ENCODE assay signal across 9 cellular contexts in genomic region chr14:99684356-99684952, GRCh38. TPM values are rescaled to one million over a fixed set of nuclear protein-coding genes. Genes with fewer than 3 reads are reported as not detected.
DNase-seq lines count a peak whose midpoint lies in the region; ATAC-seq, FAIRE-seq and TF ChIP-seq lines count a peak whose summit lies in the region.
"Had no signal": no experiment of that assay in that cellular context is flagged by ENCODE, and none has a peak within 500 bp of the region (broad histone marks: within the 10 kb centered on the region; RNA-seq: fewer than 3 reads in every experiment).

No MANE protein-coding gene starts in this region.

- H3K27me3 ChIP-seq in pancreas = no peaks in the 10 kb centered on the region

- H3K9me3 ChIP-seq in pancreas = no peaks in the 10 kb centered on the region

- peaks cover under 1% of the 10 kb centered on the region for H3K9me3 Mint-ChIP-seq in dendritic cell treated with granulocyte-macrophage colony-stimulating factor and Interleukin-4, amounts not matched to agents 40 ng/mL and 50 ng/mL, for 4 days
- H3K9me3 Mint-ChIP-seq in activated CD4-positive, alpha-beta T cell treated with anti-CD3 and anti-CD28 coated beads, Interleukin-2, amount 10 ng/mL, durations not matched to agents 24 days and 14 days = no peaks in the 10 kb centered on the region

- intact Hi-C loops in dendritic cell treated with granulocyte-macrophage colony-stimulating factor and Interleukin-4, amounts not matched to agents 40 ng/mL and 50 ng/mL, for 4 days (cut with micrococcal nuclease) = no loop called here
- intact Hi-C loops in pancreas (cut with DNase I) = no loop called here
- intact Hi-C loops in activated CD4-positive, alpha-beta T cell treated with anti-CD3 and anti-CD28 coated beads, Interleukin-2, amount 10 ng/mL, durations not matched to agents 24 days and 14 days (cut with micrococcal nuclease) = loop anchor here (1.0 to 5.0 kb wide), 2 partner anchors 80 to 108 kb away; partner anchors contain the start of genes CCDC85C and EML1

- peak; percentile 29 for ATAC-seq in GM19025 (IDR thresholded peaks at IDR 0.05; ENCODE audit: low read depth, unreplicated experiment)
- ATAC-seq in HG03469 (IDR thresholded peaks at IDR 0.05; ENCODE audit: unreplicated experiment) = peak; percentile 23
- peak in 1 of 4 donors; percentile 2 for ATAC-seq in pancreas

- H3K4me3 Mint-ChIP-seq in dendritic cell treated with granulocyte-macrophage colony-stimulating factor and Interleukin-4, amounts not matched to agents 40 ng/mL and 50 ng/mL, for 4 days = peak overlapping the region; percentile 14
- no peak overlapping the region for H3K4me3 Mint-ChIP-seq in activated CD4-positive, alpha-beta T cell treated with anti-CD3 and anti-CD28 coated beads, Interleukin-2, amount 10 ng/mL, durations not matched to agents 24 days and 14 days

- WGBS in pancreas, 2 donors = 3 to 5% methylated on average over 32 to 51 of the region's 51 CpGs

- peaks cover 18% of the 10 kb centered on the region for H3K4me1 Mint-ChIP-seq in dendritic cell treated with granulocyte-macrophage colony-stimulating factor and Interleukin-4, amounts not matched to agents 40 ng/mL and 50 ng/mL, for 4 days (ENCODE audit: low read depth)
- H3K4me1 Mint-ChIP-seq in activated CD4-positive, alpha-beta T cell treated with anti-CD3 and anti-CD28 coated beads, Interleukin-2, amount 10 ng/mL, durations not matched to agents 24 days and 14 days = peaks cover 17% of the 10 kb centered on the region

- H3K36me3 ChIP-seq in pancreas = no peaks in the 10 kb centered on the region

- no peak for FAIRE-seq in pancreas (lab: Jason Lieb, UNC)

- H3K4me3 ChIP-seq in AG09309 (ENCODE audit: control insufficient read depth, low read depth, low read length) (peak overlapping the region; percentile 35), pancreas (peak overlapping the region; percentile 67 to 81 (median 77))

- H3K27ac ChIP-seq in pancreas = no peak overlapping the region

- no peak overlapping the region for H3K27ac Mint-ChIP-seq in dendritic cell treated with granulocyte-macrophage colony-stimulating factor and Interleukin-4, amounts not matched to agents 40 ng/mL and 50 ng/mL, for 4 days
- H3K27ac Mint-ChIP-seq in activated CD4-positive, alpha-beta T cell treated with anti-CD3 and anti-CD28 coated beads, Interleukin-2, amount 10 ng/mL, durations not matched to agents 24 days and 14 days = no peak overlapping the region

- H3K4me1 ChIP-seq in pancreas = peaks cover 0 to 6% (median 4%) of the 10 kb centered on the region in 3 donors

- H3K27me3 Mint-ChIP-seq in dendritic cell treated with granulocyte-macrophage colony-stimulating factor and Interleukin-4, amounts not matched to agents 40 ng/mL and 50 ng/mL, for 4 days = peaks cover 70% of the 10 kb centered on the region
- peaks cover 39% of the 10 kb centered on the region for H3K27me3 Mint-ChIP-seq in activated CD4-positive, alpha-beta T cell treated with anti-CD3 and anti-CD28 coated beads, Interleukin-2, amount 10 ng/mL, durations not matched to agents 24 days and 14 days

- H3K36me3 Mint-ChIP-seq in dendritic cell treated with granulocyte-macrophage colony-stimulating factor and Interleukin-4, amounts not matched to agents 40 ng/mL and 50 ng/mL, for 4 days (ENCODE audit: low read depth) = no peaks in the 10 kb centered on the region
- H3K36me3 Mint-ChIP-seq in activated CD4-positive, alpha-beta T cell treated with anti-CD3 and anti-CD28 coated beads, Interleukin-2, amount 10 ng/mL, durations not matched to agents 24 days and 14 days (ENCODE audit: low read depth) = no peaks in the 10 kb centered on the region

- DNase-seq in AG09309 (ENCODE audit: low read depth) (no peak), pancreas (peak in 1 of 6 donors; percentile 44), DMS79 treated with DMSO at 0.1 percent for 48 hours (lab: John Stamatoyannopoulos, UW) (no peak), T1000 (lab: John Stamatoyannopoulos, UW) (no peak)
- no peak for DNase-seq in activated CD4-positive, alpha-beta T cell treated with anti-CD3 and anti-CD28 coated beads, Interleukin-2, amount 10 ng/mL, durations not matched to agents 24 days and 14 days

- TF ChIP-seq CTCF in AG09309 (IDR thresholded peaks at IDR 0.05; ENCODE audit: control insufficient read depth, insufficient read depth, low read depth, low read length, missing control alignments) (no peak), pancreas (IDR thresholded peaks at IDR 0.05) (no peak)

RNA-seq across cellular contexts. Expression of gene CYP46A1, which starts 0.4 kb away (rescaled TPM):
- total RNA-seq in pancreas = 1 to 10 TPM; 1.0 to 2.1 (median 1.7) TPM
- polyA plus RNA-seq in pancreas = 1 to 10 TPM; 3.5 to 5.2 TPM
- total RNA-seq in activated CD4-positive, alpha-beta T cell treated with anti-CD3 and anti-CD28 coated beads, Interleukin-2, amount 10 ng/mL, durations not matched to agents 24 days and 14 days = 0.02 and 0.05 TPM in 2 replicates
- polyA plus RNA-seq: IgD-negative memory B cell had no signal

RNA-seq across cellular contexts. Expression of gene HHIPL1, which starts 39.5 kb away (rescaled TPM):
- 1 to 10 TPM in 1 of 6 donors, under 1 TPM in 5; 0.13 to 1.2 (median 0.29) TPM for total RNA-seq in pancreas
- polyA plus RNA-seq in pancreas = under 1 TPM; 0.09 to 0.23 TPM
- not detected in 2 replicates for total RNA-seq in activated CD4-positive, alpha-beta T cell treated with anti-CD3 and anti-CD28 coated beads, Interleukin-2, amount 10 ng/mL, durations not matched to agents 24 days and 14 days
